24 cellular contexts compared by ENCODE assay signal in the genomic region with DNA sequence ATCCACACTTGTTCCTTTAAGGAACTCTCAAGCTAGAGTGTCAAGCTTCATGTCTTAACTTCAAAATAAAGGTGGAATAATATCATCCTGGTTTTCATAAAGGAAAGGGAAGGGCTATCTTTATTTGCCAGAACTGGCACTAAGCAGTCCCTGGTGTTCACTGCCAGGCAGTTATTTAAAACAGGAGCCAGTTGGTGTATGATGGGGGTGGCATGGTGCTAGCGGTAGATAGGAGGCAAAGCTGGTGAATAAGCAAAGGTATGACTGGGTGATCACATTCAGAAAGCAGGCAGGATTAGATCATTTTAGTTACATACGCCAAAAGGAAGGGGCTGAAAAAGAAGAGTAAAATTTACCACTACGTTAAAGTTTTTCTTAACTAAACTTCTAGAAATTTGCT.
"Had no signal": no experiment of that assay in that cellular context is flagged by ENCODE, and none has a peak within 500 bp of the region (broad histone marks: within the 10 kb centered on the region; RNA-seq: fewer than 3 reads in every experiment).

No MANE protein-coding gene starts in this region.

- H3K4me3 ChIP-seq: colonic mucosa, esophagus squamous epithelium, gastrocnemius medialis, heart right ventricle, left lung, lower lobe of right lung, mucosa of descending colon had no signal

- H3K9me3 ChIP-seq: colonic mucosa, esophagus squamous epithelium, gastrocnemius medialis, heart right ventricle, left lung, lower lobe of right lung, mucosa of descending colon had no signal

- H3K36me3 ChIP-seq: colonic mucosa, esophagus squamous epithelium, gastrocnemius medialis, heart right ventricle, left lung, lower lobe of right lung had no signal

- H3K4me1 ChIP-seq: colonic mucosa, esophagus squamous epithelium, heart right ventricle, left lung, lower lobe of right lung had no signal

- H3K27me3 ChIP-seq: colonic mucosa, esophagus squamous epithelium, gastrocnemius medialis, heart right ventricle, left lung had no signal

- ATAC-seq: effector memory CD8-positive, alpha-beta T cell; left lung; left ventricle myocardium superior; lower lobe of right lung; mucosa of descending colon had no signal

- DNase-seq: colonic mucosa; cortex of kidney; effector CD8-positive, alpha-beta T cell; effector memory CD8-positive, alpha-beta T cell; endodermal cell; esophagus squamous epithelium; foreskin fibroblast; foreskin melanocyte; glutamatergic neuron; head of caudate nucleus; heart right ventricle; hippocampal formation; kidney; kidney glomerular epithelial cell; left cardiac atrium; left lung; left ventricle myocardium superior; lower lobe of right lung; mesenchymal stem cell; mucosa of descending colon; naive B cell had no signal

- FAIRE-seq: endometrium, islet of Langerhans, kidney had no signal

- H3K27ac ChIP-seq: colonic mucosa, esophagus squamous epithelium, heart right ventricle, left lung, lower lobe of right lung had no signal
